ENCODE assay signal across 10 cellular contexts in genomic region chr1:223747838-223748335, GRCh38. TPM values are rescaled to one million over a fixed set of nuclear protein-coding genes. Genes with fewer than 3 reads are reported as not detected.
A peak's percentile ranks its signal among the peaks of the same experiment; 100 is the strongest.
DNase-seq lines count a peak whose midpoint lies in the region; ATAC-seq and TF ChIP-seq lines count a peak whose summit lies in the region.
"Had no signal": no experiment of that assay in that cellular context is flagged by ENCODE, and none has a peak within 500 bp of the region (broad histone marks: within the 10 kb centered on the region; RNA-seq: fewer than 3 reads in every experiment).

No MANE protein-coding gene starts in this region.

- ATAC-seq in GM19455 (IDR thresholded peaks at IDR 0.05; ENCODE audit: unreplicated experiment) (peak; percentile 32), heart right ventricle (peak in 7 of 8 donors; percentile 8 to 55 (median 19)), GM18511 (IDR thresholded peaks at IDR 0.05; ENCODE audit: unreplicated experiment) (no peak)

- no peaks in the 10 kb centered on the region for H3K27me3 ChIP-seq in heart right ventricle
- H3K27me3 ChIP-seq in spleen (replicated peaks in 1 of 7) = no peaks in the 10 kb centered on the region

- TF ChIP-seq CTCF in VCaP (conservative IDR thresholded peaks at IDR 0.05) = no peak
- TF ChIP-seq CTCF in heart right ventricle (IDR thresholded peaks at IDR 0.05) = no peak
- no peak for TF ChIP-seq CTCF in spleen (IDR thresholded peaks at IDR 0.05 in 8 of 11, conservative IDR thresholded peaks at IDR 0.05 in 3 of 11)

- H3K4me3 ChIP-seq in heart right ventricle (peak overlapping the region in 2 of 10 donors; percentile 58 to 63), spleen (peak overlapping the region in 1 of 8 donors; percentile 67)

- peak overlapping the region; percentile 77 for H3K27ac ChIP-seq in VCaP
- peak overlapping the region; percentile 10 to 86 (median 75) for H3K27ac ChIP-seq in heart right ventricle
- H3K27ac ChIP-seq in spleen = peak overlapping the region in 5 of 8 donors; percentile 28 to 73 (median 59)

- DNase-seq in heart right ventricle = peak in 1 of 2 donors; percentile 52
- DNase-seq in spleen = no peak
- DNase-seq in dedifferentiated amniotic fluid mesenchymal stem cell (ENCODE audit: extremely low spot score) = no peak
- DNase-seq in DMS79 treated with DMSO at 0.1 percent for 48 hours (lab: John Stamatoyannopoulos, UW) = no peak
- DNase-seq in activated naive CD4-positive, alpha-beta T cell treated with anti-CD3 and anti-CD28 coated beads, Interleukin-2, amount 50 U/mL, for 16 hours = no peak
- DNase-seq: activated B cell treated with CpG ODN at 0.5 μM for 24 hours; stimulated activated CD4-positive, alpha-beta T cell treated with anti-CD3 and anti-CD28 coated beads, Interleukin-4, amount 100 ng/mL, for 1 hour had no signal

- TF ChIP-seq POLR2A in spleen (IDR thresholded peaks at IDR 0.05) = no peak

- H3K36me3 ChIP-seq in heart right ventricle = peaks cover 0 to 86% (median 50%) of the 10 kb centered on the region in 9 donors
- peaks cover 0 to 87% (median 41%) of the 10 kb centered on the region in 6 donors for H3K36me3 ChIP-seq in spleen

- H3K4me1 ChIP-seq in heart right ventricle (peaks cover 14 to 47% (median 34%) of the 10 kb centered on the region in 9 donors), spleen (peaks cover 7 to 29% (median 21%) of the 10 kb centered on the region in 6 donors)

- intact Hi-C loops in heart right ventricle (cut with DNase I) (loop anchor here in 8 of 10 donors (1.0 to 5.0 kb wide), 5 partner anchors 35 to 51 kb away; partner anchors contain the start of gene CAPN2 (in 7 of the 8)), spleen (cut with DNase I; ENCODE audit: low total_unique reads) (loop anchor here (5.0 kb wide), 1 partner anchor 36 kb away; the partner anchor contains the start of gene CAPN2)

- no peaks in the 10 kb centered on the region for H3K9me3 ChIP-seq in heart right ventricle
- H3K9me3 ChIP-seq in spleen = no peaks in the 10 kb centered on the region

- WGBS in heart right ventricle, 2 donors = 13 to 15% methylated on average over 4 of the region's 4 CpGs
- 36 to 60% (median 46%) methylated on average over 4 of the region's 4 CpGs for WGBS in spleen, 5 donors

RNA-seq across cellular contexts. Expression of gene CAPN2, which starts 35.5 kb away (rescaled TPM):
- total RNA-seq in heart right ventricle (100 to 1,000 TPM in 1 of 10 donors, 10 to 100 TPM in 9; 65.6 to 104 (median 77.6) TPM), spleen (100 to 1,000 TPM in 1 of 7 donors, 10 to 100 TPM in 6; 48.8 to 106 (median 88.8) TPM)
- polyA plus RNA-seq in heart right ventricle (100 to 1,000 TPM in 1 of 2 donors, 10 to 100 TPM in 1; 62.4 to 107 TPM), spleen (10 to 100 TPM; 20.5 to 50.7 (median 35.7) TPM)
